In genomic region chr5:100913298-100913697, GRCh38 we compare ENCODE assay signal across 23 cellular contexts.
"Had no signal": no experiment of that assay in that cellular context is flagged by ENCODE, and none has a peak within 500 bp of the region (broad histone marks: within the 10 kb centered on the region; RNA-seq: fewer than 3 reads in every experiment).

No MANE protein-coding gene starts in this region.

- H3K4me3 Mint-ChIP-seq: activated naive CD8-positive, alpha-beta T cell; central memory CD8-positive, alpha-beta T cell; nephron progenitor cell; stimulated activated memory B cell treated with anti-CD40 and anti-IgM and Interleukin-4, amounts not matched to agents 10 μg/mL and 1 μg/mL and 100 μg/mL, for 72 hours; T-helper 1 cell treated with Interleukin-12 subunit alpha and Interleukin-12 subunit beta and Interleukin-4 antibody, amounts not matched to agents 30 μg/mL and 1 μg/mL, for 36 hours; WTC11 had no signal

- H3K36me3 ChIP-seq: breast epithelium, lower lobe of right lung, right lobe of liver, uterus had no signal

- H3K27ac ChIP-seq: breast epithelium, foreskin keratinocyte, lower lobe of right lung, right lobe of liver, skin epidermis, testis, uterus had no signal

- H3K27me3 ChIP-seq: breast epithelium, foreskin keratinocyte, right lobe of liver, testis, uterus had no signal

- ATAC-seq: foreskin keratinocyte; lower lobe of right lung; mucosa of descending colon; right lobe of liver; stimulated activated memory B cell treated with anti-CD40 and anti-IgM and Interleukin-4, amounts not matched to agents 10 μg/mL and 1 μg/mL and 100 μg/mL, for 72 hours; WTC11 had no signal

- H3K27ac Mint-ChIP-seq: activated naive CD8-positive, alpha-beta T cell; nephron progenitor cell; stimulated activated memory B cell treated with anti-CD40 and anti-IgM and Interleukin-4, amounts not matched to agents 10 μg/mL and 1 μg/mL and 100 μg/mL, for 72 hours; T-helper 1 cell treated with Interleukin-12 subunit alpha and Interleukin-12 subunit beta and Interleukin-4 antibody, amounts not matched to agents 30 μg/mL and 1 μg/mL, for 36 hours; WTC11 had no signal

- H3K36me3 Mint-ChIP-seq: WTC11 had no signal

- H3K9me3 Mint-ChIP-seq: central memory CD8-positive, alpha-beta T cell; nephron progenitor cell; stimulated activated memory B cell treated with anti-CD40 and anti-IgM and Interleukin-4, amounts not matched to agents 10 μg/mL and 1 μg/mL and 100 μg/mL, for 72 hours had no signal

- H3K4me1 Mint-ChIP-seq: nephron progenitor cell, WTC11 had no signal

- DNase-seq: activated CD4-positive, alpha-beta T cell treated with anti-CD3 and anti-CD28 coated beads for 48 hours; activated gamma-delta T cell treated with Interleukin-2 at 50 U/mL for 16 hours; amniotic stem cell; effector memory CD4-positive, alpha-beta T cell; foreskin keratinocyte; kidney; lower lobe of right lung; mesendoderm; mucosa of descending colon; nephron progenitor cell; right lobe of liver; stimulated activated CD4-positive, alpha-beta T cell treated with anti-CD3 and anti-CD28 coated beads, Interleukin-1b, Interleukin-23, amount 100 ng/mL, for 48 hours; T1000; testis; trophoblast cell; uterus had no signal

- H3K4me1 ChIP-seq: breast epithelium, foreskin keratinocyte, lower lobe of right lung, right lobe of liver, testis, uterus had no signal

- H3K9me3 ChIP-seq: right lobe of liver, testis, uterus had no signal

- H3K4me3 ChIP-seq: breast epithelium, lower lobe of right lung, mucosa of descending colon, right lobe of liver, skin epidermis, testis, uterus had no signal

- H3K27me3 Mint-ChIP-seq: activated naive CD8-positive, alpha-beta T cell; central memory CD8-positive, alpha-beta T cell; stimulated activated memory B cell treated with anti-CD40 and anti-IgM and Interleukin-4, amounts not matched to agents 10 μg/mL and 1 μg/mL and 100 μg/mL, for 72 hours had no signal

- FAIRE-seq: kidney had no signal
